ENCODE assay signal across 8 cellular contexts in the genomic region with DNA sequence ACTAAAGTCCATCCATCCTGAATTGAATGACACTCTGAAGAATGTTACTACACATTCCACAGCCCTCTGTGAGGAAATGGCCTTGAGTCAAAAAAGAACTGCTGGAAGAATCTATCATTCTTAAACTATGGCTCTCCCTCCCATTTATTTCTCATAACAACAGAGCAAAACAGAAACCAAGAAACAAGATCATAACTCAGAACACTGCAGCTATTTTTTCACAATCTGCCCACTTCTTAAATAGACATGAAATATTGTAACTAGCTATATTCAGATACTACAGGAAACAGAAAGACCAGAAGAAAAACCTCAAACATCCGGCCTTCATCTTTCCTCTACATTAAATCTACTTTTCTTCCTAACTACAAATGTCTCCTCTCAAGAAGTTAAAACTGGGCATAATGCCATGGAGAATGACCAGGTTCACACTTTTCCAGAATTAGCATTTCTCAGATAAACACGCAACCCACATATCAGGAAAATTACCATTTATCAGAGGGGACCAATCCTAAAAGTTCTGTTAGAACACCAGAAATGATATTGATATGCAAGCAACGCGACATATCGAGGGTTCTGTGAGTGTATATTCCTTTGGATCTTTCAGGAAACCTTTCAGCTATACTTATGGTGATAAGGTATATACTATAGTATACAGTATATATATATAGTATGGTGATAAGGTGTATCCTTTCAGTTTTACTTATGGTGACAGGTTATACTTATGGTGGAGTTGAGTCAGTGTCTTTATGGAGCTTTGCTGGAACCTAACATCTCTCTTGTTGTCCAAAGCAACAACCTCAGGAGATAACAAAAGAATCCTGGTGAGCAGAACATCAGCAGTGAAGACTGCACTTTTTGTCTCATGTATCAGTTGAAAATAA.
A peak's percentile ranks its signal among the peaks of the same experiment; 100 is the strongest.
DNase-seq lines count a peak whose midpoint lies in the region; ATAC-seq and TF ChIP-seq lines count a peak whose summit lies in the region.

No MANE protein-coding gene starts in this region.

- H3K4me2 ChIP-seq in fibroblast of lung (ENCODE audit: extremely low read depth, insufficient read depth, low read length): no peak overlapping the region

- DNase-seq in activated T-cell treated with anti-CD3 and anti-CD28 coated beads, Interleukin-2, amount 50 U/mL, for 72 hours: no peak
- DNase-seq in activated T-cell treated with anti-CD3 and anti-CD28 coated beads, Interleukin-2, amount 50 U/mL, for 48 hours: no peak
- peak; percentile 50 for DNase-seq in SIG-M5 (lab: John Stamatoyannopoulos, UW)
- peak; percentile 70 to 78 for DNase-seq in fibroblast of lung (ENCODE audit: low read depth in 2 of 2)
- no peak for DNase-seq in D341Med (ENCODE audit: low spot score)
- DNase-seq in NCI-H1694 (lab: John Stamatoyannopoulos, UW): no peak

- peak overlapping the region; percentile 3 for H3K27ac ChIP-seq in fibroblast of lung (ENCODE audit: insufficient read depth, low read length)

- no peaks in the 10 kb centered on the region for H3K9me3 ChIP-seq in fibroblast of lung (ENCODE audit: control insufficient read depth, insufficient read depth, low read depth, low read length)

- H3K4me3 ChIP-seq in fibroblast of lung (replicated peaks in 1 of 4; ENCODE audit: control extremely low read depth in 1 of 4, insufficient read depth in 1 of 4, low read depth in 3 of 4, low read length in 4 of 4): no peak overlapping the region

- H3K9ac ChIP-seq in fibroblast of lung (ENCODE audit: insufficient read depth, low read length): no peak overlapping the region

- peaks cover 0 to 4% of the 10 kb centered on the region in 2 donors for H3K36me3 Mint-ChIP-seq in activated T-cell treated with anti-CD3 and anti-CD28 coated beads, Interleukin-2, amount 50 U/mL, for 72 hours (ENCODE audit: insufficient read depth in 2 of 2)
- H3K36me3 Mint-ChIP-seq in stimulated activated memory B cell treated with anti-CD40 and anti-IgM and Interleukin-4, amounts not matched to agents 10 μg/mL and 1 μg/mL and 100 μg/mL, for 72 hours: no peaks in the 10 kb centered on the region

- H3K4me1 Mint-ChIP-seq in activated T-cell treated with anti-CD3 and anti-CD28 coated beads, Interleukin-2, amount 50 U/mL, for 72 hours (ENCODE audit: low read depth): peaks cover 66% of the 10 kb centered on the region
- peaks cover 71% of the 10 kb centered on the region for H3K4me1 Mint-ChIP-seq in stimulated activated memory B cell treated with anti-CD40 and anti-IgM and Interleukin-4, amounts not matched to agents 10 μg/mL and 1 μg/mL and 100 μg/mL, for 72 hours

- peak; percentile 63 to 66 for ATAC-seq in activated T-cell treated with anti-CD3 and anti-CD28 coated beads, Interleukin-2, amount 50 U/mL, for 72 hours (replicated peaks in 1 of 2)
- peak; percentile 53 for ATAC-seq in HG02973 (IDR thresholded peaks at IDR 0.05; ENCODE audit: unreplicated experiment)
- ATAC-seq in stimulated activated memory B cell treated with anti-CD40 and anti-IgM and Interleukin-4, amounts not matched to agents 10 μg/mL and 1 μg/mL and 100 μg/mL, for 72 hours: peak; percentile 46

- peak overlapping the region; percentile 94 for H3K27ac Mint-ChIP-seq in activated T-cell treated with anti-CD3 and anti-CD28 coated beads, Interleukin-2, amount 50 U/mL, for 72 hours
- peak overlapping the region; percentile 95 for H3K27ac Mint-ChIP-seq in stimulated activated memory B cell treated with anti-CD40 and anti-IgM and Interleukin-4, amounts not matched to agents 10 μg/mL and 1 μg/mL and 100 μg/mL, for 72 hours

- no peaks in the 10 kb centered on the region for H3K27me3 Mint-ChIP-seq in activated T-cell treated with anti-CD3 and anti-CD28 coated beads, Interleukin-2, amount 50 U/mL, for 72 hours (ENCODE audit: low read depth)
- H3K27me3 Mint-ChIP-seq in stimulated activated memory B cell treated with anti-CD40 and anti-IgM and Interleukin-4, amounts not matched to agents 10 μg/mL and 1 μg/mL and 100 μg/mL, for 72 hours: no peaks in the 10 kb centered on the region

- H3K9me3 Mint-ChIP-seq in activated T-cell treated with anti-CD3 and anti-CD28 coated beads, Interleukin-2, amount 50 U/mL, for 72 hours: no peaks in the 10 kb centered on the region
- no peaks in the 10 kb centered on the region for H3K9me3 Mint-ChIP-seq in stimulated activated memory B cell treated with anti-CD40 and anti-IgM and Interleukin-4, amounts not matched to agents 10 μg/mL and 1 μg/mL and 100 μg/mL, for 72 hours

- H3K79me2 ChIP-seq in fibroblast of lung (ENCODE audit: control insufficient read depth, insufficient read depth, low read length): no peaks in the 10 kb centered on the region

- TF ChIP-seq CTCF in fibroblast of lung (conservative IDR thresholded peaks at IDR 0.05 in 1 of 2, IDR thresholded peaks at IDR 0.05 in 1 of 2; ENCODE audit: low read depth in 1 of 2, low read length in 2 of 2): no peak

- H3K4me1 ChIP-seq in fibroblast of lung (ENCODE audit: control insufficient read depth, extremely low read depth, insufficient read depth, low read length): peaks cover 2% of the 10 kb centered on the region

- H3K27me3 ChIP-seq in fibroblast of lung (ENCODE audit: control insufficient read depth, insufficient read depth, low read length): no peaks in the 10 kb centered on the region

- H3K36me3 ChIP-seq in fibroblast of lung (ENCODE audit: control insufficient read depth, insufficient read depth, low read length): no peaks in the 10 kb centered on the region

- H2AFZ ChIP-seq in fibroblast of lung (ENCODE audit: low read length): no peak overlapping the region

- H3K4me3 Mint-ChIP-seq in activated T-cell treated with anti-CD3 and anti-CD28 coated beads, Interleukin-2, amount 50 U/mL, for 72 hours: peak overlapping the region; percentile 65 to 88
- peak overlapping the region; percentile 83 for H3K4me3 Mint-ChIP-seq in stimulated activated memory B cell treated with anti-CD40 and anti-IgM and Interleukin-4, amounts not matched to agents 10 μg/mL and 1 μg/mL and 100 μg/mL, for 72 hours

- H4K20me1 ChIP-seq in fibroblast of lung (ENCODE audit: control insufficient read depth, extremely low read depth, insufficient read depth, low read length): no peaks in the 10 kb centered on the region

Comparison
In these comparisons a context has a peak if more than half of its experiments do, and no peak if none do; other contexts are left out.
1. DNase-seq: peak in SIG-M5 (single experiment) and fibroblast of lung (2 of 2); none in activated T-cell treated with anti-CD3 and anti-CD28 coated beads, Interleukin-2, amount 50 U/mL, for 72 hours (0 of 2), activated T-cell treated with anti-CD3 and anti-CD28 coated beads, Interleukin-2, amount 50 U/mL, for 48 hours (0 of 2), D341Med (single experiment) and NCI-H1694 (single experiment).
2. Peak in every context shown above with its lines, with median percentiles within 50 percentile points of each other: ATAC-seq.